Comparison of ENCODE assay signal across 8 cellular contexts in genomic region chr3:4981688-4982494, GRCh38. TPM values are rescaled to one million over a fixed set of nuclear protein-coding genes. Genes with fewer than 3 reads are reported as not detected.
DNase-seq lines count a peak whose midpoint lies in the region; ATAC-seq, FAIRE-seq and TF ChIP-seq lines count a peak whose summit lies in the region.

No MANE protein-coding gene starts in this region.

- no TSS peak for BruUV-seq in MCF 10A (replicated peaks; lab: Mats Ljungman, UMichigan)

- CTCF ChIA-PET in MCF 10A (lab: Yijun Ruan, JAX), result interaction anchor here (0.6 to 14.5 kb wide), 16 partner anchors 13 to 271 kb away, joined by 3 to 185 read pairs (median 6); no protein-coding TSS in a partner anchor

- no peaks in the 10 kb centered on the region for H3K9me3 Mint-ChIP-seq in MCF 10A (ENCODE audit: unreplicated experiment)

- H3K27me3 ChIP-seq in GM06990 (replicated peaks; ENCODE audit: control insufficient read depth, insufficient read depth, low read length) (no peaks in the 10 kb centered on the region), mononuclear cell (ENCODE audit: insufficient read depth, low read length) (no peaks in the 10 kb centered on the region)

- no peaks in the 10 kb centered on the region for H3K9me3 ChIP-seq in mononuclear cell (ENCODE audit: low read depth, low read length)

- FAIRE-seq in GM19239 (lab: Jason Lieb, UNC), result no peak

- peak overlapping the region; percentile 96 for H3K4me3 ChIP-seq in GM06990 (replicated peaks; ENCODE audit: low read depth, low read length)
- peak overlapping the region; percentile 85 for H3K4me3 ChIP-seq in NB4 (ENCODE audit: low read depth, low read length)
- peak overlapping the region; percentile 90 for H3K4me3 ChIP-seq in mononuclear cell (ENCODE audit: low read length)

- no peak for TF ChIP-seq POLR2A in NB4 (IDR thresholded peaks at IDR 0.05; ENCODE audit: extremely low read depth, insufficient read length)

- peaks cover 47% of the 10 kb centered on the region for H3K4me1 Mint-ChIP-seq in MCF 10A (ENCODE audit: insufficient read depth, unreplicated experiment)

- peaks cover 9% of the 10 kb centered on the region for H3K36me3 ChIP-seq in GM06990 (ENCODE audit: control insufficient read depth, insufficient read depth, low read length)

- no peak for ATAC-seq in GM18867 (IDR thresholded peaks at IDR 0.05; ENCODE audit: unreplicated experiment)
- ATAC-seq in HG02571 (IDR thresholded peaks at IDR 0.05; ENCODE audit: unreplicated experiment), result no peak

- peak overlapping the region; percentile 94 for H3K4me3 Mint-ChIP-seq in MCF 10A (ENCODE audit: unreplicated experiment)

- peaks cover 30% of the 10 kb centered on the region for H3K36me3 Mint-ChIP-seq in MCF 10A (ENCODE audit: insufficient read depth, unreplicated experiment)

- TF ChIP-seq CTCF in GM06990 (IDR thresholded peaks at IDR 0.05; ENCODE audit: insufficient read depth, low read length, poor library complexity, severe bottlenecking) (no peak), NB4 (IDR thresholded peaks at IDR 0.05; ENCODE audit: low read depth, low read length) (peak; percentile 6), MCF 10A (IDR thresholded peaks at IDR 0.05; ENCODE audit: unreplicated experiment) (peak; percentile 25)

- peaks cover 76% of the 10 kb centered on the region for H3K4me1 ChIP-seq in mononuclear cell (ENCODE audit: insufficient read depth, low read length)

- H3K27me3 Mint-ChIP-seq in MCF 10A (ENCODE audit: insufficient read depth, unreplicated experiment), result no peaks in the 10 kb centered on the region

- DNase-seq in GM06990 (ENCODE audit: extremely low read depth, insufficient read length) (no peak), NB4 (ENCODE audit: low read depth) (peak; percentile 75), MCF 10A (ENCODE audit: unreplicated experiment) (peak; percentile 93), GM19239 (ENCODE audit: insufficient read length, low spot score) (no peak)
- DNase-seq in activated CD4-positive, CD25-positive, alpha-beta regulatory T cell treated with anti-CD3 and anti-CD28 coated beads, Interleukin-2, amount 50 U/mL, for 72 hours, result no peak

- H3K27ac Mint-ChIP-seq in MCF 10A (ENCODE audit: low read depth, unreplicated experiment), result no peak overlapping the region

- intact Hi-C loops in MCF 10A (cut with micrococcal nuclease), result loop anchor here (10.0 kb wide), 1 partner anchor 203 kb away; the partner anchor contains the start of gene EDEM1

- POLR2A ChIA-PET in MCF 10A (lab: Yijun Ruan, JAX), result interaction anchor here (0.9 to 12.4 kb wide), 7 partner anchors 9 to 270 kb away, joined by 3 to 251 read pairs (median 8); no protein-coding TSS in a partner anchor

RNA-seq across cellular contexts. Expression of gene BHLHE40, which starts 2.7 kb away (rescaled TPM):
- total RNA-seq in MCF 10A (2022), result 16.8 and 27.9 TPM in 2 replicates
- total RNA-seq in mononuclear cell, result 216 TPM

Comparison
In these comparisons a context has a peak if more than half of its experiments do, and no peak if none do; other contexts are left out.
1. DNase-seq: peak in NB4 (single experiment) and MCF 10A (single experiment); none in GM06990 (single experiment), activated CD4-positive, CD25-positive, alpha-beta regulatory T cell treated with anti-CD3 and anti-CD28 coated beads, Interleukin-2, amount 50 U/mL, for 72 hours (single experiment) and GM19239 (single experiment).
2. Peak in every context shown above with its lines, with median percentiles within 50 percentile points of each other: H3K4me3 ChIP-seq.